17 cellular contexts compared by ENCODE assay signal in the genomic region with DNA sequence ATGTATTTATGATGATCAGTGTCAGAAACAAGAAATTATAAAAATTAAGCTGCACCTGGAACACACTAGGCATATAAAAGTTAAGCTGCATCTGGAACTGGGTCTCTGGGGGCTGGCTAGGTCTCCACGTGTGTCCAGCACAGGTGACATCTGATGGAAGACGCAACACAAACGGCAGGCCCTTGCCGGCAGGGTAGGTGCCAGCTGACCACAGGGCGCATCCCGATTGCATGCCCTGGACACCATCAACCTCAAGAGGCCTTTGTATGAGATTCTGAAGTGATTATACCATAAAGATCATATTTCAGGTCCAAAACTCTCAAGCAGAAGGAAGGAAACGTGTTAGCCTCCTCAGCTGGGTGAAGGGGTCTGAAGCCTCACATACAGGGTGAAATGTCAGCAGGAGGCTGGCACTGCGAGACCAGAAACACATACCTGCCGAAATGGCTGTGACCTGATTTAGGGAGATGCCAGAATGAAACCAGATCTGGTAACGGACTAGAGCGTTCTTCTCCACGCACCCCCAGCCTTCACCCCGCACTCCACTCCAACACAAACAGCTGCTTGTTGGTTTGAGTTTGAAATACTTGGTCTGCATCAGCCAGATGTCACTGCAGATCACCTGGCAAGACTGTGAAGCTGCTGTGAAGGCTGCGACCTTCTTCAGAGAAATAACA. TPM values are rescaled to one million over a fixed set of nuclear protein-coding genes. Genes with fewer than 3 reads are reported as not detected.
DNase-seq lines count a peak whose midpoint lies in the region; ATAC-seq and TF ChIP-seq lines count a peak whose summit lies in the region.
"Had no signal": no experiment of that assay in that cellular context is flagged by ENCODE, and none has a peak within 500 bp of the region (broad histone marks: within the 10 kb centered on the region; RNA-seq: fewer than 3 reads in every experiment).

No MANE protein-coding gene starts in this region.

- H3K9me3 ChIP-seq in right atrium auricular region: no peaks in the 10 kb centered on the region
- H3K9me3 ChIP-seq in heart right ventricle: no peaks in the 10 kb centered on the region
- no peaks in the 10 kb centered on the region for H3K9me3 ChIP-seq in gastroesophageal sphincter
- H3K9me3 ChIP-seq: BLaER1 had no signal

- no peaks in the 10 kb centered on the region for H3K36me3 ChIP-seq in right atrium auricular region
- H3K36me3 ChIP-seq in heart right ventricle: peaks cover 0 to 29% (median 0%) of the 10 kb centered on the region in 9 donors
- H3K36me3 ChIP-seq in gastroesophageal sphincter: peaks cover 0 to 15% of the 10 kb centered on the region in 2 donors
- H3K36me3 ChIP-seq: BLaER1 had no signal

- no peak for TF ChIP-seq EP300 in gastroesophageal sphincter (IDR thresholded peaks at IDR 0.05)

- TF ChIP-seq POLR2A in gastroesophageal sphincter (IDR thresholded peaks at IDR 0.05): no peak

- ATAC-seq in heart right ventricle (no peak), gastroesophageal sphincter (no peak), sciatic nerve (no peak), foreskin keratinocyte (no peak)
- ATAC-seq: K562, Panc1 had no signal

- H3K4me3 ChIP-seq in right atrium auricular region (no peak overlapping the region), heart right ventricle (no peak overlapping the region), gastroesophageal sphincter (no peak overlapping the region)
- H3K4me3 ChIP-seq: BLaER1, K562 had no signal

- TF ChIP-seq CTCF in right atrium auricular region (IDR thresholded peaks at IDR 0.05) (no peak), heart right ventricle (IDR thresholded peaks at IDR 0.05) (no peak), gastroesophageal sphincter (IDR thresholded peaks at IDR 0.05) (no peak), foreskin keratinocyte (conservative IDR thresholded peaks at IDR 0.05) (no peak)

- H3K27me3 ChIP-seq in right atrium auricular region: no peaks in the 10 kb centered on the region
- H3K27me3 ChIP-seq in heart right ventricle: no peaks in the 10 kb centered on the region
- H3K27me3 ChIP-seq in gastroesophageal sphincter: no peaks in the 10 kb centered on the region
- H3K27me3 ChIP-seq in foreskin keratinocyte: no peaks in the 10 kb centered on the region
- H3K27me3 ChIP-seq: BLaER1 had no signal

- peaks cover 0 to 77% of the 10 kb centered on the region in 2 donors for H3K4me1 ChIP-seq in right atrium auricular region
- peaks cover 25 to 99% (median 75%) of the 10 kb centered on the region in 9 donors for H3K4me1 ChIP-seq in heart right ventricle
- peaks cover 3 to 93% (median 12%) of the 10 kb centered on the region in 3 donors for H3K4me1 ChIP-seq in gastroesophageal sphincter
- H3K4me1 ChIP-seq in foreskin keratinocyte: peaks cover 20% of the 10 kb centered on the region

- 79 to 82% methylated on average over 14 of the region's 14 CpGs for WGBS in heart right ventricle, 2 donors
- 40 to 75% methylated on average over 4 to 14 of the region's 14 CpGs for WGBS in gastroesophageal sphincter (ENCODE audit: low coverage in 1 of 2), 2 donors

- intact Hi-C loops in heart right ventricle (cut with DNase I) (loop anchor here in 3 of 10 donors (5.0 kb wide), 2 partner anchors 33 to 38 kb away; a partner anchor contains a TSS), sciatic nerve (cut with DNase I) (no loop called here)

- DNase-seq in right atrium auricular region (ENCODE audit: low spot score) (peak; percentile 52), heart right ventricle (no peak), sciatic nerve (ENCODE audit: low spot score) (peak; percentile 42), substantia nigra (lab: John Stamatoyannopoulos, UW) (no peak), foreskin keratinocyte (no peak)
- no peak for DNase-seq in effector CD8-positive, alpha-beta T cell (lab: John Stamatoyannopoulos, UW)
- no peak for DNase-seq in stimulated activated CD4-positive, alpha-beta T cell treated with anti-CD3 and anti-CD28 coated beads, Interleukin-12 subunit alpha, Interleukin-12 subunit beta, amount 100 ng/mL, for 4 hours
- DNase-seq: Calu3; CD4-positive, alpha-beta memory T cell; NCI-H1105 treated with DMSO at 0.1 percent for 48 hours; NCI-H187 treated with DMSO at 0.1 percent for 48 hours; NCI-H345; NCI-H526 treated with DMSO at 0.1 percent for 48 hours had no signal

- H3K27ac ChIP-seq in right atrium auricular region: peak overlapping the region; percentile 24 to 69
- H3K27ac ChIP-seq in heart right ventricle: peak overlapping the region in 1 of 10 donors; percentile 21
- peak overlapping the region in 3 of 4 donors; percentile 14 to 64 (median 53) for H3K27ac ChIP-seq in gastroesophageal sphincter
- no peak overlapping the region for H3K27ac ChIP-seq in substantia nigra (ENCODE audit: low read depth, low read length, poor library complexity, severe bottlenecking)
- no peak overlapping the region for H3K27ac ChIP-seq in foreskin keratinocyte
- H3K27ac ChIP-seq: BLaER1 had no signal

RNA-seq across cellular contexts. Expression of a gene that starts 37.3 kb away (rescaled TPM):
- total RNA-seq in right atrium auricular region: 100 to 1,000 TPM; 140 to 201 TPM
- 100 to 1,000 TPM in 7 of 10 donors, 10 to 100 TPM in 3; 96.3 to 342 (median 147) TPM for total RNA-seq in heart right ventricle
- 100 to 1,000 TPM in 1 of 2 donors, 10 to 100 TPM in 1; 83.3 to 234 TPM for polyA plus RNA-seq in heart right ventricle
- 100 to 1,000 TPM; 278 to 618 (median 440) TPM for total RNA-seq in gastroesophageal sphincter
- 423 TPM for total RNA-seq in sciatic nerve
- 46.0 and 80.9 TPM in 2 replicates for total RNA-seq in foreskin keratinocyte
- polyA plus RNA-seq in foreskin keratinocyte: 23.6 and 36.1 TPM in 2 replicates
- total RNA-seq: CD4-positive, alpha-beta memory T cell had no signal
- polyA plus RNA-seq: CD4-positive, alpha-beta memory T cell; K562 had no signal

RNA-seq across cellular contexts. Expression of a gene that starts 37.4 kb away (rescaled TPM):
- total RNA-seq in right atrium auricular region: 100 to 1,000 TPM; 141 to 153 TPM
- 100 to 1,000 TPM in 7 of 10 donors, 10 to 100 TPM in 3; 81.7 to 301 (median 128) TPM for total RNA-seq in heart right ventricle
- 100 to 1,000 TPM; 111 to 265 TPM for polyA plus RNA-seq in heart right ventricle
- total RNA-seq in gastroesophageal sphincter: 100 to 1,000 TPM; 478 to 945 (median 543) TPM
- 417 TPM for total RNA-seq in sciatic nerve
- total RNA-seq in foreskin keratinocyte: 126 and 178 TPM in 2 replicates
- polyA plus RNA-seq in foreskin keratinocyte: 93.6 and 135 TPM in 2 replicates
- total RNA-seq: CD4-positive, alpha-beta memory T cell had no signal
- polyA plus RNA-seq: CD4-positive, alpha-beta memory T cell had no signal

Comparison
In these comparisons a context has a peak if more than half of its experiments do, and no peak if none do; other contexts are left out.
1. DNase-seq: peak in right atrium auricular region (single experiment) and sciatic nerve (single experiment); none in heart right ventricle (0 of 2), effector CD8-positive, alpha-beta T cell (single experiment), substantia nigra (0 of 49), stimulated activated CD4-positive, alpha-beta T cell treated with anti-CD3 and anti-CD28 coated beads, Interleukin-12 subunit alpha, Interleukin-12 subunit beta, amount 100 ng/mL, for 4 hours (single experiment) and foreskin keratinocyte (0 of 2).
2. H3K27ac ChIP-seq: peak in right atrium auricular region (2 of 2) and gastroesophageal sphincter (3 of 4); none in substantia nigra (single experiment) and foreskin keratinocyte (single experiment).